Comparison of ENCODE assay signal across 1 cellular context in genomic region chr17:29590979-29591736, GRCh38.
TF ChIP-seq lines count a peak whose summit lies in the region.

No MANE protein-coding gene starts in this region.

TF ChIP-seq in K562, 482 proteins besides CTCF, POLR2A, EP300 and RAD21 (continued from another document):
- TF ChIP-seq, protein P1, sequence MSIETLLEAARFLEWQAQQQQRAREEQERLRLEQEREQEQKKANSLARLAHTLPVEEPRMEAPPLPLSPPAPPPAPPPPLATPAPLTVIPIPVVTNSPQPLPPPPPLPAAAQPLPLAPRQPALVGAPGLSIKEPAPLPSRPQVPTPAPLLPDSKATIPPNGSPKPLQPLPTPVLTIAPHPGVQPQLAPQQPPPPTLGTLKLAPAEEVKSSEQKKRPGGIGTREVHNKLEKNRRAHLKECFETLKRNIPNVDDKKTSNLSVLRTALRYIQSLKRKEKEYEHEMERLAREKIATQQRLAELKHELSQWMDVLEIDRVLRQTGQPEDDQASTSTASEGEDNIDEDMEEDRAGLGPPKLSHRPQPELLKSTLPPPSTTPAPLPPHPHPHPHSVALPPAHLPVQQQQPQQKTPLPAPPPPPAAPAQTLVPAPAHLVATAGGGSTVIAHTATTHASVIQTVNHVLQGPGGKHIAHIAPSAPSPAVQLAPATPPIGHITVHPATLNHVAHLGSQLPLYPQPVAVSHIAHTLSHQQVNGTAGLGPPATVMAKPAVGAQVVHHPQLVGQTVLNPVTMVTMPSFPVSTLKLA (conservative IDR thresholded peaks at IDR 0.05), result peak; percentile 88 to 93
- TF ChIP-seq, protein P2, sequence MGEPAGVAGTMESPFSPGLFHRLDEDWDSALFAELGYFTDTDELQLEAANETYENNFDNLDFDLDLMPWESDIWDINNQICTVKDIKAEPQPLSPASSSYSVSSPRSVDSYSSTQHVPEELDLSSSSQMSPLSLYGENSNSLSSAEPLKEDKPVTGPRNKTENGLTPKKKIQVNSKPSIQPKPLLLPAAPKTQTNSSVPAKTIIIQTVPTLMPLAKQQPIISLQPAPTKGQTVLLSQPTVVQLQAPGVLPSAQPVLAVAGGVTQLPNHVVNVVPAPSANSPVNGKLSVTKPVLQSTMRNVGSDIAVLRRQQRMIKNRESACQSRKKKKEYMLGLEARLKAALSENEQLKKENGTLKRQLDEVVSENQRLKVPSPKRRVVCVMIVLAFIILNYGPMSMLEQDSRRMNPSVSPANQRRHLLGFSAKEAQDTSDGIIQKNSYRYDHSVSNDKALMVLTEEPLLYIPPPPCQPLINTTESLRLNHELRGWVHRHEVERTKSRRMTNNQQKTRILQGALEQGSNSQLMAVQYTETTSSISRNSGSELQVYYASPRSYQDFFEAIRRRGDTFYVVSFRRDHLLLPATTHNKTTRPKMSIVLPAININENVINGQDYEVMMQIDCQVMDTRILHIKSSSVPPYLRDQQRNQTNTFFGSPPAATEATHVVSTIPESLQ (CRISPR knock-in tag; IDR thresholded peaks at IDR 0.05), result 0 out of 2 replicates have a peak, but pooled peaks have one; percentile 19
- TF ChIP-seq ZNF551 (CRISPR knock-in tag; IDR thresholded peaks at IDR 0.05), result no peak
- TF ChIP-seq ZNF347 (CRISPR knock-in tag; IDR thresholded peaks at IDR 0.05; ENCODE audit: low read depth), result no peak
- peak; percentile 95 for TF ChIP-seq L3MBTL2 (IDR thresholded peaks at IDR 0.05)
- TF ChIP-seq HMBOX1 (IDR thresholded peaks at IDR 0.05), result no peak
- TF ChIP-seq CREM (IDR thresholded peaks at IDR 0.05; ENCODE audit: low read depth), result no peak
- TF ChIP-seq, protein P3, sequence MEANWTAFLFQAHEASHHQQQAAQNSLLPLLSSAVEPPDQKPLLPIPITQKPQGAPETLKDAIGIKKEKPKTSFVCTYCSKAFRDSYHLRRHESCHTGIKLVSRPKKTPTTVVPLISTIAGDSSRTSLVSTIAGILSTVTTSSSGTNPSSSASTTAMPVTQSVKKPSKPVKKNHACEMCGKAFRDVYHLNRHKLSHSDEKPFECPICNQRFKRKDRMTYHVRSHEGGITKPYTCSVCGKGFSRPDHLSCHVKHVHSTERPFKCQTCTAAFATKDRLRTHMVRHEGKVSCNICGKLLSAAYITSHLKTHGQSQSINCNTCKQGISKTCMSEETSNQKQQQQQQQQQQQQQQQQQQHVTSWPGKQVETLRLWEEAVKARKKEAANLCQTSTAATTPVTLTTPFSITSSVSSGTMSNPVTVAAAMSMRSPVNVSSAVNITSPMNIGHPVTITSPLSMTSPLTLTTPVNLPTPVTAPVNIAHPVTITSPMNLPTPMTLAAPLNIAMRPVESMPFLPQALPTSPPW (CRISPR knock-in tag; IDR thresholded peaks at IDR 0.05), result no peak
- no peak for TF ChIP-seq ZKSCAN1 (IDR thresholded peaks at IDR 0.05; ENCODE audit: low read depth, low read length)
- TF ChIP-seq MED1 (CRISPR knock-in tag; IDR thresholded peaks at IDR 0.05; ENCODE audit: borderline replicate concordance), result no peak
